Comparison of ENCODE assay signal across 11 cellular contexts in the genomic region with DNA sequence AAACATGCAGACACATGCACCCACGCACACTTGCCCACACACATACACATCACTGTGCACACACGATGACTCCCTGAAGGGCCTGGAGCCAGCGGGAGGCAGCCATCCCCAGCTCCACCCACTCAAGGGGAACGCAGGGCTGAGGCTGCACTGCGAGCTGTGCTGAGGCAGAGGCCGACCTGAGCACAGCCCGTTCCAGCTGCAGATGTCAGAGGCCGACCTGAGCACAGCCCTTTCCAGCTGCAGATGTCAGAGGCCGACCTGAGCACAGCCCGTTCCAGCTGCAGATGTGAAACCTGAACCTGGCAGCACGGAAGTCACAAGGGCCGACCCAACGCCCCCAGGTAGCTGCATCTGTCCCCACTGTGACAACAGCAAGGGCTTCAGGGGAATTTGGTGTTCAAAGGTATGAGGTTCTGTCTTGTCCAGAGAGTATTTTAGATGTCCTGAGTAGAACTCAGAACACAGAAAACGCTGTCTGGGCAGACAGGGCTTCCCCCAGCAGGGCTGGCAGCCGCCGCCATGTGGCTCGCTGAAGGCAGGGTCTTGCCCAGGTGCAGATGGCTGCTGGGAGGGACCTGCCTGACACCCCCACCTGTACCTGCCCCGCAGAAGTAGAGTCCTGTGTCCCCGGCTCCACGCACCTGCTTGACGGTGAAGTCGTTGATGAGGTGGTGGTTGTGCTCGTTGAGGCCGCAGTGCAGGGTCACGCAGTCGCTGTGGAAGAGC. TPM values are rescaled to one million over a fixed set of nuclear protein-coding genes. Genes with fewer than 3 reads are reported as not detected.
DNase-seq lines count a peak whose midpoint lies in the region; ATAC-seq and TF ChIP-seq lines count a peak whose summit lies in the region.
"Had no signal": no experiment of that assay in that cellular context is flagged by ENCODE, and none has a peak within 500 bp of the region (broad histone marks: within the 10 kb centered on the region; RNA-seq: fewer than 3 reads in every experiment).

No MANE protein-coding gene starts in this region.

- H3K4me1 Mint-ChIP-seq in glutamatergic neuron (ENCODE audit: low read depth, unreplicated experiment): peaks cover 11% of the 10 kb centered on the region
- H3K4me1 Mint-ChIP-seq in activated T-helper 2 cell treated with anti-CD3 and anti-CD28 coated beads, Interferon-gamma antibody, Interleukin-2, Interleukin-4, amounts not matched to agents 10 μg/mL and 5 μg/mL and 100 μg/mL, durations not matched to agents 14 hours and 24 hours and 36 hours (ENCODE audit: low read depth): peaks cover 24% of the 10 kb centered on the region

- H3K36me3 Mint-ChIP-seq in glutamatergic neuron (ENCODE audit: unreplicated experiment): peaks cover 9% of the 10 kb centered on the region
- peaks cover 45% of the 10 kb centered on the region for H3K36me3 Mint-ChIP-seq in activated T-helper 2 cell treated with anti-CD3 and anti-CD28 coated beads, Interferon-gamma antibody, Interleukin-2, Interleukin-4, amounts not matched to agents 10 μg/mL and 5 μg/mL and 100 μg/mL, durations not matched to agents 14 hours and 24 hours and 36 hours (ENCODE audit: low read depth)

- TF ChIP-seq CTCF in GM10248 (IDR thresholded peaks at IDR 0.05; ENCODE audit: control extremely low read depth, extremely low read depth, low read depth, missing control alignments) (no peak), glutamatergic neuron (IDR thresholded peaks at IDR 0.05; ENCODE audit: partially characterized antibody, unreplicated experiment) (no peak)

- intact Hi-C loops in activated T-helper 2 cell treated with anti-CD3 and anti-CD28 coated beads, Interferon-gamma antibody, Interleukin-2, Interleukin-4, amounts not matched to agents 10 μg/mL and 5 μg/mL and 100 μg/mL, durations not matched to agents 14 hours and 24 hours and 36 hours (cut with micrococcal nuclease): no loop called here

- H3K4me3 Mint-ChIP-seq in glutamatergic neuron (ENCODE audit: unreplicated experiment): no peak overlapping the region
- H3K4me3 Mint-ChIP-seq in activated T-helper 2 cell treated with anti-CD3 and anti-CD28 coated beads, Interferon-gamma antibody, Interleukin-2, Interleukin-4, amounts not matched to agents 10 μg/mL and 5 μg/mL and 100 μg/mL, durations not matched to agents 14 hours and 24 hours and 36 hours (ENCODE audit: low read depth): no peak overlapping the region

- POLR2A ChIA-PET in GM10248 (lab: Yijun Ruan, JAX): no interaction called here

- DNase-seq in GM10248 (ENCODE audit: extremely low spot score) (peak; percentile 76), glutamatergic neuron (peak; percentile 47), NK-92 (lab: John Stamatoyannopoulos, UW; ENCODE audit: unreplicated experiment) (no peak), DMS114 treated with DMSO at 0.1 percent for 48 hours (lab: John Stamatoyannopoulos, UW; ENCODE audit: unreplicated experiment) (no peak)
- DNase-seq in activated T-helper 2 cell treated with anti-CD3 and anti-CD28 coated beads, Interferon-gamma antibody, Interleukin-2, Interleukin-4, amounts not matched to agents 10 μg/mL and 5 μg/mL and 100 μg/mL, durations not matched to agents 14 hours and 24 hours and 36 hours (ENCODE audit: low spot score): no peak
- DNase-seq: activated CD8-positive, alpha-beta memory T cell treated with anti-CD3 and anti-CD28 coated beads, Interleukin-2, amount 50 U/mL, for 48 hours; CD8-positive, alpha-beta T cell; NCI-H2171 treated with DMSO at 0.1 percent for 48 hours had no signal

- peak overlapping the region; percentile 91 for H3K27ac Mint-ChIP-seq in glutamatergic neuron (ENCODE audit: unreplicated experiment)
- H3K27ac Mint-ChIP-seq in activated T-helper 2 cell treated with anti-CD3 and anti-CD28 coated beads, Interferon-gamma antibody, Interleukin-2, Interleukin-4, amounts not matched to agents 10 μg/mL and 5 μg/mL and 100 μg/mL, durations not matched to agents 14 hours and 24 hours and 36 hours: no peak overlapping the region

- CTCF ChIA-PET in GM10248 (lab: Yijun Ruan, JAX): interaction anchor here (0.8 kb wide), 1 partner anchor 48 kb away, joined by 3 read pairs; no protein-coding TSS in a partner anchor

- peaks cover 12% of the 10 kb centered on the region for H3K9me3 Mint-ChIP-seq in glutamatergic neuron (ENCODE audit: unreplicated experiment)
- no peaks in the 10 kb centered on the region for H3K9me3 Mint-ChIP-seq in activated T-helper 2 cell treated with anti-CD3 and anti-CD28 coated beads, Interferon-gamma antibody, Interleukin-2, Interleukin-4, amounts not matched to agents 10 μg/mL and 5 μg/mL and 100 μg/mL, durations not matched to agents 14 hours and 24 hours and 36 hours
- H3K9me3 Mint-ChIP-seq: CD8-positive, alpha-beta T cell had no signal

- H3K27me3 Mint-ChIP-seq in glutamatergic neuron (ENCODE audit: unreplicated experiment): peaks cover 9% of the 10 kb centered on the region
- H3K27me3 Mint-ChIP-seq in activated T-helper 2 cell treated with anti-CD3 and anti-CD28 coated beads, Interferon-gamma antibody, Interleukin-2, Interleukin-4, amounts not matched to agents 10 μg/mL and 5 μg/mL and 100 μg/mL, durations not matched to agents 14 hours and 24 hours and 36 hours (ENCODE audit: low read depth): no peaks in the 10 kb centered on the region

- peak; percentile 36 for ATAC-seq in GM21367 (IDR thresholded peaks at IDR 0.05; ENCODE audit: unreplicated experiment)
- peak; percentile 37 for ATAC-seq in HG03565 (IDR thresholded peaks at IDR 0.05; ENCODE audit: unreplicated experiment)
- ATAC-seq in GM18519 (IDR thresholded peaks at IDR 0.05; ENCODE audit: low FRiP score, unreplicated experiment): no peak
- ATAC-seq: CD8-positive, alpha-beta T cell had no signal

RNA-seq across cellular contexts. Expression of gene CTBP1, which starts 33.4 kb away (rescaled TPM):
- 302 TPM for total RNA-seq in glutamatergic neuron (ENCODE audit: unreplicated experiment)
- 194 and 195 TPM in 2 replicates for total RNA-seq in activated T-helper 2 cell treated with anti-CD3 and anti-CD28 coated beads, Interferon-gamma antibody, Interleukin-2, Interleukin-4, amounts not matched to agents 10 μg/mL and 5 μg/mL and 100 μg/mL, durations not matched to agents 14 hours and 24 hours and 36 hours

RNA-seq across cellular contexts. Expression of gene SPON2, which starts 43.1 kb away (rescaled TPM):
- 769 TPM for total RNA-seq in glutamatergic neuron (ENCODE audit: unreplicated experiment)
- 26.1 and 26.7 TPM in 2 replicates for total RNA-seq in activated T-helper 2 cell treated with anti-CD3 and anti-CD28 coated beads, Interferon-gamma antibody, Interleukin-2, Interleukin-4, amounts not matched to agents 10 μg/mL and 5 μg/mL and 100 μg/mL, durations not matched to agents 14 hours and 24 hours and 36 hours

Comparison
In these comparisons a context has a peak if more than half of its experiments do, and no peak if none do; other contexts are left out.
1. DNase-seq: peak in GM10248 (single experiment) and glutamatergic neuron (single experiment); none in NK-92 (single experiment), activated T-helper 2 cell treated with anti-CD3 and anti-CD28 coated beads, Interferon-gamma antibody, Interleukin-2, Interleukin-4, amounts not matched to agents 10 μg/mL and 5 μg/mL and 100 μg/mL, durations not matched to agents 14 hours and 24 hours and 36 hours (single experiment) and DMS114 treated with DMSO at 0.1 percent for 48 hours (single experiment).
2. RNA of gene SPON2, which starts 43.1 kb away (total RNA-seq): 769 TPM in glutamatergic neuron (single experiment); 26.1 to 26.7 TPM in activated T-helper 2 cell treated with anti-CD3 and anti-CD28 coated beads, Interferon-gamma antibody, Interleukin-2, Interleukin-4, amounts not matched to agents 10 μg/mL and 5 μg/mL and 100 μg/mL, durations not matched to agents 14 hours and 24 hours and 36 hours; every median in the first group is over 10 times any median in the second.